13 cellular contexts compared by ENCODE assay signal in genomic region chr17:76827736-76828135, GRCh38. TPM values are rescaled to one million over a fixed set of nuclear protein-coding genes. Genes with fewer than 3 reads are reported as not detected.
A peak's percentile ranks its signal among the peaks of the same experiment; 100 is the strongest.
DNase-seq lines count a peak whose midpoint lies in the region; ATAC-seq, FAIRE-seq and TF ChIP-seq lines count a peak whose summit lies in the region.
"Had no signal": no experiment of that assay in that cellular context is flagged by ENCODE, and none has a peak within 500 bp of the region (broad histone marks: within the 10 kb centered on the region; RNA-seq: fewer than 3 reads in every experiment).

No MANE protein-coding gene starts in this region.

- H3K36me3 Mint-ChIP-seq in effector memory CD8-positive, alpha-beta T cell (ENCODE audit: insufficient read depth), result no peaks in the 10 kb centered on the region
- H3K36me3 Mint-ChIP-seq: CD4-positive, CD25-positive, alpha-beta regulatory T cell; IgD-negative memory B cell had no signal

- H3K27me3 ChIP-seq in H1 (replicated peaks in 1 of 4; ENCODE audit: control insufficient read depth in 3 of 4, extremely low read depth in 1 of 4, insufficient read depth in 3 of 4, low read length in 3 of 4), result no peaks in the 10 kb centered on the region; a peak in 1 of 7 replicates

- H3K23me2 ChIP-seq in H1 (ENCODE audit: low read depth, low read length), result no peaks in the 10 kb centered on the region

- 95% methylated on average over 12 of the region's 14 CpGs; no CpG with 5 or more reads in 1 of the 2 experiments for whole genome bisulfite sequencing in H1 (ENCODE audit: extremely low coverage in 1 of 2, insufficient coverage in 1 of 2, insufficient read length in 1 of 2, insufficient replicate concordance in 2 of 2, low coverage in 1 of 2, low lambda C conversion rate in 2 of 2, missing lambda C conversion rate in 1 of 2), 2 experiments

- TF ChIP-seq CTCF in VCaP (conservative IDR thresholded peaks at IDR 0.05) (no peak), H1 (IDR thresholded peaks at IDR 0.05; ENCODE audit: control extremely low read depth in 1 of 3, insufficient read depth in 1 of 3, low read depth in 1 of 3, low read length in 3 of 3) (no peak)

- no peaks in the 10 kb centered on the region for H3K36me3 ChIP-seq in H1 (ENCODE audit: control insufficient read depth in 2 of 4, insufficient read depth in 4 of 4, low read length in 3 of 4)

- no peak overlapping the region for H2BK15ac ChIP-seq in H1 (ENCODE audit: low read length)

- peaks cover 0 to 47% of the 10 kb centered on the region in 2 donors for H3K27me3 Mint-ChIP-seq in effector memory CD8-positive, alpha-beta T cell

- H3K18ac ChIP-seq in H1 (ENCODE audit: extremely low read depth, low read length), result no peak overlapping the region

- TF ChIP-seq RAD21 in Ishikawa (IDR thresholded peaks at IDR 0.05; ENCODE audit: low read depth), result no peak
- TF ChIP-seq RAD21 in H1 (IDR thresholded peaks at IDR 0.05 in 1 of 2, conservative IDR thresholded peaks at IDR 0.05 in 1 of 2; ENCODE audit: low read depth in 2 of 2, low read length in 2 of 2), result no peak

- no peak overlapping the region for H3K27ac Mint-ChIP-seq in effector memory CD8-positive, alpha-beta T cell
- H3K27ac Mint-ChIP-seq: GM23338 had no signal

- H3K56ac ChIP-seq in H1 (replicated peaks; ENCODE audit: insufficient read length, low read depth, low read length), result no peak overlapping the region

- no peak overlapping the region for H3K23ac ChIP-seq in H1 (ENCODE audit: insufficient read length)

- no peaks in the 10 kb centered on the region for H3K9me3 ChIP-seq in H1 (ENCODE audit: insufficient read depth in 2 of 2, low read depth in 1 of 2, low read length in 1 of 2)
- H3K9me3 ChIP-seq: A549 had no signal

- no peak overlapping the region for H3K14ac ChIP-seq in H1 (ENCODE audit: insufficient read length)

- H2BK5ac ChIP-seq in H1 (ENCODE audit: low read depth, low read length), result no peak overlapping the region

- H2BK12ac ChIP-seq in H1 (ENCODE audit: low read depth, low read length), result no peak overlapping the region

- H3K9me3 Mint-ChIP-seq in effector memory CD8-positive, alpha-beta T cell, result no peaks in the 10 kb centered on the region
- H3K9me3 Mint-ChIP-seq: GM23338, H9, IgD-negative memory B cell had no signal

- TF ChIP-seq EP300 in Ishikawa (IDR thresholded peaks at IDR 0.05; ENCODE audit: borderline replicate concordance) (no peak), H1 (IDR thresholded peaks at IDR 0.05; ENCODE audit: borderline replicate concordance in 1 of 2, low read depth in 2 of 2, low read length in 2 of 2) (no peak)

- H3K4me2 ChIP-seq in H1 (ENCODE audit: insufficient read depth in 1 of 2, low read depth in 2 of 2, low read length in 2 of 2), result no peak overlapping the region
- H3K4me2 ChIP-seq: A549, GM23338 had no signal

- H3K4me1 Mint-ChIP-seq in effector memory CD8-positive, alpha-beta T cell (ENCODE audit: low read depth in 2 of 2), result no peaks in the 10 kb centered on the region
- H3K4me1 Mint-ChIP-seq: CD4-positive, CD25-positive, alpha-beta regulatory T cell; GM23338; H9 had no signal

- no peak overlapping the region for H3K4ac ChIP-seq in H1 (replicated peaks; ENCODE audit: insufficient read length, low read depth, low read length)

- no peaks in the 10 kb centered on the region for H3K4me1 ChIP-seq in H1 (replicated peaks in 1 of 4; ENCODE audit: control insufficient read depth in 3 of 4, insufficient read depth in 4 of 4, low read length in 3 of 4)
- H3K4me1 ChIP-seq: A549 had no signal

- no peak overlapping the region for H3K4me3 Mint-ChIP-seq in effector memory CD8-positive, alpha-beta T cell
- H3K4me3 Mint-ChIP-seq: CD4-positive, CD25-positive, alpha-beta regulatory T cell; GM23338; H9; IgD-negative memory B cell had no signal

- no peak for DNase-seq in H1 (ENCODE audit: low read depth in 1 of 2, low spot score in 2 of 2)
- no peak for DNase-seq in SHP77 (lab: John Stamatoyannopoulos, UW)
- DNase-seq in SKM-1 (lab: John Stamatoyannopoulos, UW; ENCODE audit: unreplicated experiment), result no peak
- DNase-seq in activated CD4-positive, alpha-beta T cell treated with anti-CD3 and anti-CD28 coated beads, Interleukin-2, amount 50 U/mL, for 4 hours, result no peak
- DNase-seq in effector memory CD8-positive, alpha-beta T cell, result no peak
- DNase-seq: CD4-positive, CD25-positive, alpha-beta regulatory T cell; H9 had no signal

- no peaks in the 10 kb centered on the region for H3K79me1 ChIP-seq in H1 (ENCODE audit: low read depth, low read length)

- H4K8ac ChIP-seq in H1 (ENCODE audit: extremely low read depth, insufficient read depth, low read length), result 0 out of 2 replicates have a peak overlapping the region, but pooled peaks have one; percentile 35

- H3K79me2 ChIP-seq in H1 (ENCODE audit: control insufficient read depth in 1 of 2, insufficient read depth in 2 of 2, low read length in 2 of 2), result no peaks in the 10 kb centered on the region

- CTCF ChIA-PET in H1 (lab: Charles Lee; ENCODE audit: partially characterized antibody), result interaction anchor here (0.8 to 4.6 kb wide), 5 partner anchors 12 to 147 kb away, joined by 3 to 26 read pairs (median 3); partner anchors contain the start of gene MGAT5B

- no peak overlapping the region for H2BK20ac ChIP-seq in H1 (ENCODE audit: low read length)

- no peak overlapping the region for H2AFZ ChIP-seq in H1 (ENCODE audit: low read length)
- H2AFZ ChIP-seq: GM23338 had no signal

- no peak overlapping the region for H4K5ac ChIP-seq in H1 (ENCODE audit: insufficient read length, low read depth, low read length)

- POLR2A ChIA-PET in H1 (lab: Charles Lee; ENCODE audit: partially characterized antibody), result no interaction called here

- FAIRE-seq in H1 (lab: Jason Lieb, UNC), result no peak
- FAIRE-seq: A549, GM18507 had no signal

- H3K4me3 ChIP-seq in H1 (ENCODE audit: extremely low read depth in 1 of 4, insufficient read depth in 2 of 4, low read depth in 3 of 4, low read length in 4 of 4), result no peak overlapping the region
- H3K4me3 ChIP-seq: A549, GM23338 had no signal

- H3K9ac ChIP-seq in H1 (replicated peaks in 1 of 4; ENCODE audit: extremely low read depth in 1 of 4, low read depth in 3 of 4, low read length in 3 of 4), result no peak overlapping the region

- no peaks in the 10 kb centered on the region for H4K20me1 ChIP-seq in H1 (replicated peaks in 1 of 2; ENCODE audit: control insufficient read depth in 1 of 2, insufficient read depth in 2 of 2, low read length in 2 of 2)

- H3K27ac ChIP-seq in VCaP, result peak overlapping the region; percentile 98; the same call in 1 of the 2 replicates
- no peak overlapping the region for H3K27ac ChIP-seq in H1 (ENCODE audit: low read depth, low read length)
- H3K27ac ChIP-seq: A549 had no signal

- peak overlapping the region; percentile 54 for H4K91ac ChIP-seq in H1 (replicated peaks; ENCODE audit: insufficient read length, low read length)

- TF ChIP-seq POLR2A in H1 (IDR thresholded peaks at IDR 0.05; ENCODE audit: control extremely low read depth in 1 of 2, low read depth in 2 of 2, low read length in 2 of 2), result no peak

- H2AK5ac ChIP-seq in H1 (ENCODE audit: low read depth, low read length), result no peak overlapping the region

- ATAC-seq in effector memory CD8-positive, alpha-beta T cell (replicated peaks), result no peak
- ATAC-seq: GM23338 had no signal

- H2BK120ac ChIP-seq in H1 (replicated peaks; ENCODE audit: low read depth, low read length), result no peak overlapping the region

TF ChIP-seq in Ishikawa, 13 proteins besides CTCF, POLR2A, EP300 and RAD21 (continues in another document):
- no peak for TF ChIP-seq TAF1 (IDR thresholded peaks at IDR 0.05; ENCODE audit: low read depth)
- TF ChIP-seq CREB1 (IDR thresholded peaks at IDR 0.05; ENCODE audit: low read depth), result no peak

TF ChIP-seq in H1, 55 proteins besides CTCF, POLR2A, EP300 and RAD21:
- TF ChIP-seq TAF1 (IDR thresholded peaks at IDR 0.05; ENCODE audit: low read depth, low read length) (no peak), BRCA1 (IDR thresholded peaks at IDR 0.05; ENCODE audit: low read depth, low read length) (no peak), JUND (IDR thresholded peaks at IDR 0.05; ENCODE audit: low read length) (no peak), ATF3 (IDR thresholded peaks at IDR 0.05; ENCODE audit: insufficient read depth, low read depth, low read length) (no peak), FOSL1 (IDR thresholded peaks at IDR 0.05; ENCODE audit: insufficient read depth, low read depth, low read length) (no peak), EGR1 (IDR thresholded peaks at IDR 0.05; ENCODE audit: borderline replicate concordance, low read depth, low read length) (no peak), RNF2 (IDR thresholded peaks at IDR 0.05; ENCODE audit: borderline replicate concordance, low read depth, low read length, missing control alignments, poor library complexity, severe bottlenecking) (no peak)

RNA-seq across cellular contexts. Expression of gene MGAT5B, which starts 40.5 kb away (rescaled TPM):
- 8.2 and 9.3 TPM in 2 replicates for total RNA-seq in H1 (2021; fragmentation: NEBNext Ultra II Directional; extraction: Animal tissue kit (Norgen Biotek cat#: 25700))
- polyA plus RNA-seq in H1 (2011; rRNA removed), result 7.9 and 12.7 TPM in 2 replicates
- 5.2 TPM for polyA plus RNA-seq in H1 (2011; cell fraction: cytosol; rRNA removed)
- polyA plus RNA-seq in H1 (2011; cell fraction: nucleus; rRNA removed), result 21.5 TPM
- polyA plus RNA-seq in H1 (2012, experiment 1 of 2), result 5.2 to 9.6 TPM (median 8.1 TPM) in 4 replicates
- 5.1 TPM for polyA plus RNA-seq in H1 (2012, experiment 2 of 2)
- polyA plus RNA-seq in H1 (2013, experiment 1 of 2), result 7.4 TPM
- polyA plus RNA-seq in H1 (2013, experiment 2 of 2), result 7.1 TPM
- polyA minus RNA-seq in H1 (2011; rRNA and poly(A)+ RNA removed), result 2.6 and 3.8 TPM in 2 replicates
- 3.1 TPM for polyA minus RNA-seq in H1 (2011; cell fraction: cytosol; rRNA and poly(A)+ RNA removed)
- polyA minus RNA-seq in H1 (2011; cell fraction: nucleus; rRNA and poly(A)+ RNA removed), result 12.0 TPM
- total RNA-seq: CD4-positive, CD25-positive, alpha-beta regulatory T cell had no signal
- polyA plus RNA-seq: CD4-positive, CD25-positive, alpha-beta regulatory T cell; IgD-negative memory B cell had no signal
